Comparison of ENCODE assay signal across 23 cellular contexts in the genomic region with DNA sequence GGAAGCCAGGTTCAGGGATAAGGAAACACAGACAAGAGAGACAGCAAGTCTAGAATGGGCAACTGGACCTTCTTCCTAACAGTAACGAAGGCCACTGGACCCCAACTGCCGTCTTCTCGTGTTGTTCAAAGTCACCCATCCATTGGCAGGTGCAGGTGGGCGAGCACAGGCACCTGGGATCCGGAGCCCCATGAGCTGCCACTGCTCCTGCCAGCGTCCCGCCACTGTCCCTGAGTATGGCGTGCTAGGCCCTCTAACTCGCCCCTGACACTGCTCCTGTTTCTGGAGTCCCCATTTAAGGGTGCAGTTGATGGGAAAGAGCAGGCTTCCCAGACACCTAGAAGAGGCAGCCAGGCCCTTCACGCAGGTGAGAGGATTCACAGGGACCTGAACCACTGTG. TPM values are rescaled to one million over a fixed set of nuclear protein-coding genes. Genes with fewer than 3 reads are reported as not detected.
DNase-seq lines count a peak whose midpoint lies in the region; ATAC-seq and TF ChIP-seq lines count a peak whose summit lies in the region.
"Had no signal": no experiment of that assay in that cellular context is flagged by ENCODE, and none has a peak within 500 bp of the region (broad histone marks: within the 10 kb centered on the region; RNA-seq: fewer than 3 reads in every experiment).

No MANE protein-coding gene starts in this region.

- H3K4me3 ChIP-seq in DND-41 (ENCODE audit: low read depth in 1 of 2, low read length in 2 of 2) (no peak overlapping the region), neuronal stem cell (ENCODE audit: low read length in 2 of 2) (no peak overlapping the region)
- H3K4me3 ChIP-seq: BLaER1, GM12878 had no signal

- H2AFZ ChIP-seq in DND-41 (ENCODE audit: low read depth, low read length), result no peak overlapping the region
- H2AFZ ChIP-seq in neuronal stem cell (ENCODE audit: low read length), result no peak overlapping the region

- no peak overlapping the region for H2BK15ac ChIP-seq in neuronal stem cell (ENCODE audit: low read length)

- H3K4me2 ChIP-seq in DND-41 (ENCODE audit: insufficient read depth, low read length) (no peak overlapping the region), neuronal stem cell (ENCODE audit: insufficient read depth, low read length, poor library complexity, severe bottlenecking) (no peak overlapping the region)
- H3K4me2 ChIP-seq: BLaER1 had no signal

- H4K91ac ChIP-seq in neuronal stem cell (ENCODE audit: low read depth, low read length, poor library complexity), result no peak overlapping the region

- no peak overlapping the region for H3K23ac ChIP-seq in neuronal stem cell (ENCODE audit: low read depth, low read length, poor library complexity)

- no peak overlapping the region for H3K18ac ChIP-seq in neuronal stem cell (ENCODE audit: low read length)

- no peak overlapping the region for H2BK12ac ChIP-seq in neuronal stem cell (ENCODE audit: low read length)

- no peak overlapping the region for H2BK5ac ChIP-seq in neuronal stem cell (ENCODE audit: low read length)

- peaks cover 0 to 1% (median 0%) of the 10 kb centered on the region in 3 donors for H3K27me3 Mint-ChIP-seq in CD14-positive monocyte (ENCODE audit: low read depth in 3 of 3)
- H3K27me3 Mint-ChIP-seq in activated CD4-positive, alpha-beta memory T cell treated with anti-CD3 and anti-CD28 coated beads for 36 hours, result no peaks in the 10 kb centered on the region
- no peaks in the 10 kb centered on the region for H3K27me3 Mint-ChIP-seq in activated CD8-positive, alpha-beta T cell treated with anti-CD3 and anti-CD28 coated beads for 36 hours
- H3K27me3 Mint-ChIP-seq: CD4-positive, alpha-beta T cell had no signal

- no peaks in the 10 kb centered on the region for H3K27me3 ChIP-seq in DND-41 (ENCODE audit: insufficient read depth, low read length, poor library complexity)
- H3K27me3 ChIP-seq in neuronal stem cell (ENCODE audit: control insufficient read depth in 3 of 3, insufficient read depth in 3 of 3, low read depth in 1 of 3, low read length in 3 of 3), result peaks cover 0 to 1% (median 0%) of the 10 kb centered on the region in 3 experiments
- H3K27me3 ChIP-seq: BE2C, BLaER1 had no signal

- no peak overlapping the region for H2AK5ac ChIP-seq in neuronal stem cell (ENCODE audit: low read depth, low read length)

- intact Hi-C loops in CD14-positive monocyte (cut with micrococcal nuclease), result no loop called here
- intact Hi-C loops in activated CD4-positive, alpha-beta memory T cell treated with anti-CD3 and anti-CD28 coated beads for 36 hours (cut with micrococcal nuclease), result no loop called here
- intact Hi-C loops in activated CD8-positive, alpha-beta T cell treated with anti-CD3 and anti-CD28 coated beads for 36 hours (cut with micrococcal nuclease), result no loop called here

- CTCF ChIA-PET in activated CD4-positive, alpha-beta memory T cell treated with anti-CD3 and anti-CD28 coated beads for 36 hours (lab: Charles Lee), result no interaction called here
- CTCF ChIA-PET in activated CD8-positive, alpha-beta T cell treated with anti-CD3 and anti-CD28 coated beads for 36 hours (lab: Charles Lee), result interaction anchor here (3.1 kb wide), 1 partner anchor 43 kb away, joined by 10 read pairs; no protein-coding TSS in a partner anchor

- no peak for TF ChIP-seq CTCF in CD14-positive monocyte (IDR thresholded peaks at IDR 0.05)
- TF ChIP-seq CTCF in DND-41 (IDR thresholded peaks at IDR 0.05; ENCODE audit: borderline replicate concordance, extremely low read depth, low read length, poor library complexity, severe bottlenecking), result no peak
- no peak for TF ChIP-seq CTCF in activated CD8-positive, alpha-beta T cell treated with anti-CD3 and anti-CD28 coated beads for 36 hours (IDR thresholded peaks at IDR 0.05)

- no peak overlapping the region for H2BK120ac ChIP-seq in neuronal stem cell (ENCODE audit: low read depth, low read length)

- DNase-seq in CD14-positive monocyte (ENCODE audit: low spot score) (no peak), DND-41 (no peak), neuronal stem cell (ENCODE audit: low spot score) (no peak), NCI-H1417 (lab: John Stamatoyannopoulos, UW) (no peak)
- DNase-seq in activated CD4-positive, alpha-beta memory T cell treated with anti-CD3 and anti-CD28 coated beads for 36 hours, result no peak
- no peak for DNase-seq in activated CD8-positive, alpha-beta T cell treated with anti-CD3 and anti-CD28 coated beads for 36 hours
- DNase-seq: 8988T; ACHN; BE2C; C1 segment of cervical spinal cord; Caco-2; Calu3; CD4-positive, alpha-beta T cell; CD8-positive, alpha-beta T cell; DMS79 treated with DMSO at 0.1 percent for 48 hours; EL; GDM1 had no signal

- H3K4me3 Mint-ChIP-seq in CD14-positive monocyte, result no peak overlapping the region
- no peak overlapping the region for H3K4me3 Mint-ChIP-seq in activated CD4-positive, alpha-beta memory T cell treated with anti-CD3 and anti-CD28 coated beads for 36 hours
- H3K4me3 Mint-ChIP-seq in activated CD8-positive, alpha-beta T cell treated with anti-CD3 and anti-CD28 coated beads for 36 hours, result no peak overlapping the region
- H3K4me3 Mint-ChIP-seq: CD4-positive, alpha-beta T cell; CD8-positive, alpha-beta T cell had no signal

- peak overlapping the region; percentile 39; the same call in 1 of the 2 replicates for H3K27ac ChIP-seq in DND-41 (ENCODE audit: low read length)
- no peak overlapping the region for H3K27ac ChIP-seq in neuronal stem cell (replicated peaks; ENCODE audit: low read length)
- H3K27ac ChIP-seq: BLaER1 had no signal

- peaks cover 71 to 85% of the 10 kb centered on the region in 2 donors for H3K36me3 Mint-ChIP-seq in CD14-positive monocyte
- H3K36me3 Mint-ChIP-seq in activated CD4-positive, alpha-beta memory T cell treated with anti-CD3 and anti-CD28 coated beads for 36 hours, result peaks cover 36% of the 10 kb centered on the region
- H3K36me3 Mint-ChIP-seq in activated CD8-positive, alpha-beta T cell treated with anti-CD3 and anti-CD28 coated beads for 36 hours (ENCODE audit: low read depth), result peaks cover 50% of the 10 kb centered on the region

- peaks cover 51% of the 10 kb centered on the region for H3K79me2 ChIP-seq in DND-41 (ENCODE audit: insufficient read depth, low read length)

- no peak overlapping the region for H3K4ac ChIP-seq in neuronal stem cell (ENCODE audit: low read length)

- peak overlapping the region in 6 of 7 donors; percentile 15 to 98 (median 98) for H3K27ac Mint-ChIP-seq in CD14-positive monocyte
- no peak overlapping the region for H3K27ac Mint-ChIP-seq in activated CD4-positive, alpha-beta memory T cell treated with anti-CD3 and anti-CD28 coated beads for 36 hours
- H3K27ac Mint-ChIP-seq in activated CD8-positive, alpha-beta T cell treated with anti-CD3 and anti-CD28 coated beads for 36 hours, result no peak overlapping the region
- H3K27ac Mint-ChIP-seq: CD4-positive, alpha-beta T cell; CD8-positive, alpha-beta T cell had no signal

- no peaks in the 10 kb centered on the region for H4K20me1 ChIP-seq in DND-41 (ENCODE audit: insufficient read depth, low read length)
- H4K20me1 ChIP-seq: BLaER1 had no signal

- peaks cover 3% of the 10 kb centered on the region for H3K79me1 ChIP-seq in neuronal stem cell (ENCODE audit: low read depth, low read length)

- POLR2A ChIA-PET in activated CD4-positive, alpha-beta memory T cell treated with anti-CD3 and anti-CD28 coated beads for 36 hours (lab: Charles Lee), result no interaction called here
- POLR2A ChIA-PET in activated CD8-positive, alpha-beta T cell treated with anti-CD3 and anti-CD28 coated beads for 36 hours (lab: Charles Lee), result no interaction called here

- H3K36me3 ChIP-seq in DND-41 (ENCODE audit: insufficient read depth, low read length), result peaks cover 81% of the 10 kb centered on the region
- peaks cover 15 to 66% of the 10 kb centered on the region in 2 donors for H3K36me3 ChIP-seq in neuronal stem cell (replicated peaks in 1 of 2; ENCODE audit: control insufficient read depth in 2 of 2, insufficient read depth in 2 of 2, low read length in 2 of 2)

- H3K4me1 ChIP-seq in DND-41 (ENCODE audit: insufficient read depth, low read length) (peaks cover 18% of the 10 kb centered on the region), neuronal stem cell (ENCODE audit: control insufficient read depth in 2 of 2, insufficient read depth in 1 of 2, low read depth in 1 of 2, low read length in 2 of 2) (no peaks in the 10 kb centered on the region)
- H3K4me1 ChIP-seq: Caco-2 had no signal

- no peak overlapping the region for H4K8ac ChIP-seq in neuronal stem cell (ENCODE audit: low read depth, low read length)

- H3K9me3 Mint-ChIP-seq in CD14-positive monocyte, result peaks cover 14 to 26% (median 18%) of the 10 kb centered on the region in 7 donors
- no peaks in the 10 kb centered on the region for H3K9me3 Mint-ChIP-seq in activated CD4-positive, alpha-beta memory T cell treated with anti-CD3 and anti-CD28 coated beads for 36 hours
- no peaks in the 10 kb centered on the region for H3K9me3 Mint-ChIP-seq in activated CD8-positive, alpha-beta T cell treated with anti-CD3 and anti-CD28 coated beads for 36 hours
- H3K9me3 Mint-ChIP-seq: CD4-positive, alpha-beta T cell; CD8-positive, alpha-beta T cell had no signal

- peaks cover 32% of the 10 kb centered on the region for H3K4me1 Mint-ChIP-seq in CD14-positive monocyte
- H3K4me1 Mint-ChIP-seq in activated CD4-positive, alpha-beta memory T cell treated with anti-CD3 and anti-CD28 coated beads for 36 hours (ENCODE audit: low read depth), result no peaks in the 10 kb centered on the region
- no peaks in the 10 kb centered on the region for H3K4me1 Mint-ChIP-seq in activated CD8-positive, alpha-beta T cell treated with anti-CD3 and anti-CD28 coated beads for 36 hours (ENCODE audit: low read depth)

- H3K14ac ChIP-seq in neuronal stem cell (ENCODE audit: low read length), result peak overlapping the region; percentile 47

- H3K9ac ChIP-seq in DND-41 (ENCODE audit: low read depth, low read length) (no peak overlapping the region), neuronal stem cell (ENCODE audit: low read depth, low read length, poor library complexity) (no peak overlapping the region)
- H3K9ac ChIP-seq: BLaER1 had no signal

- ATAC-seq in DND-41 (ENCODE audit: insufficient read depth, low read depth), result no peak
- ATAC-seq in activated CD8-positive, alpha-beta T cell treated with anti-CD3 and anti-CD28 coated beads for 36 hours, result no peak
- ATAC-seq: CD8-positive, alpha-beta T cell; GM12878 had no signal

- H3K9me3 ChIP-seq in DND-41 (ENCODE audit: insufficient read depth, low read length, severe bottlenecking) (no peaks in the 10 kb centered on the region), neuronal stem cell (replicated peaks in 1 of 2; ENCODE audit: control insufficient read depth in 2 of 2, insufficient read depth in 1 of 2, low read depth in 1 of 2, low read length in 2 of 2) (no peaks in the 10 kb centered on the region)
- H3K9me3 ChIP-seq: BE2C, Caco-2 had no signal

- WGBS in neuronal stem cell (ENCODE audit: extremely low coverage in 2 of 2, insufficient read length in 2 of 2, insufficient replicate concordance in 1 of 2), 2 donors, result no CpG with 5 or more reads among the region's 10 CpGs

RNA-seq across cellular contexts. Expression of a gene that starts 48.0 kb away (rescaled TPM):
- 100 to 1,000 TPM; 111 to 118 TPM for polyA plus RNA-seq in CD14-positive monocyte
- 59.9 TPM for polyA plus RNA-seq in neuronal stem cell (2013, experiment 1 of 2)
- 58.4 TPM for polyA plus RNA-seq in neuronal stem cell (2013, experiment 2 of 2)
- total RNA-seq in activated CD4-positive, alpha-beta memory T cell treated with anti-CD3 and anti-CD28 coated beads for 36 hours, result 100 to 1,000 TPM; 133 to 134 TPM
- 100 to 1,000 TPM; 148 to 155 TPM for total RNA-seq in activated CD8-positive, alpha-beta T cell treated with anti-CD3 and anti-CD28 coated beads for 36 hours

RNA-seq across cellular contexts. Expression of a gene that starts 53.1 kb away (rescaled TPM):
- polyA plus RNA-seq in CD14-positive monocyte, result not detected
- polyA plus RNA-seq in neuronal stem cell (2013, experiment 1 of 2), result not detected
- not detected for polyA plus RNA-seq in neuronal stem cell (2013, experiment 2 of 2)
- not detected for total RNA-seq in activated CD4-positive, alpha-beta memory T cell treated with anti-CD3 and anti-CD28 coated beads for 36 hours
- not detected for total RNA-seq in activated CD8-positive, alpha-beta T cell treated with anti-CD3 and anti-CD28 coated beads for 36 hours
- total RNA-seq: A673; Caco-2; Calu3; CD4-positive, alpha-beta T cell; CD8-positive, alpha-beta T cell; Daoy; G401; GM12878 had no signal
- polyA plus RNA-seq: AG04450, GM12878 had no signal

Comparison
In these comparisons a context has a peak if more than half of its experiments do, and no peak if none do; other contexts are left out.
1. H3K27ac Mint-ChIP-seq: peak in CD14-positive monocyte (6 of 7); none in activated CD4-positive, alpha-beta memory T cell treated with anti-CD3 and anti-CD28 coated beads for 36 hours (single experiment) and activated CD8-positive, alpha-beta T cell treated with anti-CD3 and anti-CD28 coated beads for 36 hours (single experiment).